Comparison of ENCODE assay signal across 17 cellular contexts in genomic region chr14:76987956-76988520, GRCh38.
"Had no signal": no experiment of that assay in that cellular context is flagged by ENCODE, and none has a peak within 500 bp of the region (broad histone marks: within the 10 kb centered on the region; RNA-seq: fewer than 3 reads in every experiment).

No MANE protein-coding gene starts in this region.

- H3K9me3 ChIP-seq: heart left ventricle, left lung, neutrophil had no signal

- H3K4me3 Mint-ChIP-seq: activated CD4-positive, alpha-beta T cell treated with anti-CD3 and anti-CD28 coated beads for 36 hours; activated CD8-positive, alpha-beta T cell treated with anti-CD3 and anti-CD28 coated beads, Interleukin-2, amount 10 ng/mL, durations not matched to agents 7 days and 5 days; stimulated activated memory B cell treated with anti-CD40 and anti-IgM and Interleukin-4, amounts not matched to agents 10 μg/mL and 1 μg/mL and 100 μg/mL, for 72 hours; type B pancreatic cell had no signal

- H3K9me3 Mint-ChIP-seq: type B pancreatic cell had no signal

- H3K27me3 ChIP-seq: heart left ventricle, left lung, neutrophil had no signal

- H3K4me3 ChIP-seq: coronary artery, heart left ventricle, left lung had no signal

- H3K27me3 Mint-ChIP-seq: activated CD4-positive, alpha-beta T cell treated with anti-CD3 and anti-CD28 coated beads for 36 hours; stimulated activated memory B cell treated with anti-CD40 and anti-IgM and Interleukin-4, amounts not matched to agents 10 μg/mL and 1 μg/mL and 100 μg/mL, for 72 hours; type B pancreatic cell had no signal

- H3K27ac ChIP-seq: coronary artery, heart left ventricle, left lung, neutrophil had no signal

- H3K36me3 ChIP-seq: heart left ventricle, left lung, neutrophil had no signal

- DNase-seq: activated CD4-positive, alpha-beta T cell treated with anti-CD3 and anti-CD28 coated beads for 36 hours; activated CD8-positive, alpha-beta memory T cell treated with anti-CD3 and anti-CD28 coated beads, Interleukin-2, amount 50 U/mL, for 48 hours; activated CD8-positive, alpha-beta T cell treated with anti-CD3 and anti-CD28 coated beads, Interleukin-2, amount 10 ng/mL, durations not matched to agents 7 days and 5 days; activated naive CD4-positive, alpha-beta T cell treated with Interleukin-2 at 50 U/mL for 16 hours; central memory CD4-positive, alpha-beta T cell; effector CD4-positive, alpha-beta T cell; foreskin melanocyte; heart left ventricle; left lung; right cardiac atrium; small intestine; T1000 had no signal

- H3K27ac Mint-ChIP-seq: activated CD4-positive, alpha-beta T cell treated with anti-CD3 and anti-CD28 coated beads for 36 hours; activated CD8-positive, alpha-beta T cell treated with anti-CD3 and anti-CD28 coated beads, Interleukin-2, amount 10 ng/mL, durations not matched to agents 7 days and 5 days; stimulated activated memory B cell treated with anti-CD40 and anti-IgM and Interleukin-4, amounts not matched to agents 10 μg/mL and 1 μg/mL and 100 μg/mL, for 72 hours; type B pancreatic cell had no signal

- ATAC-seq: activated CD4-positive, alpha-beta T cell treated with anti-CD3 and anti-CD28 coated beads for 36 hours; activated CD8-positive, alpha-beta T cell treated with anti-CD3 and anti-CD28 coated beads, Interleukin-2, amount 10 ng/mL, durations not matched to agents 7 days and 5 days; heart left ventricle; left lung; right cardiac atrium; stimulated activated memory B cell treated with anti-CD40 and anti-IgM and Interleukin-4, amounts not matched to agents 10 μg/mL and 1 μg/mL and 100 μg/mL, for 72 hours had no signal

- FAIRE-seq: keratinocyte, small intestine had no signal

- H3K36me3 Mint-ChIP-seq: stimulated activated memory B cell treated with anti-CD40 and anti-IgM and Interleukin-4, amounts not matched to agents 10 μg/mL and 1 μg/mL and 100 μg/mL, for 72 hours; type B pancreatic cell had no signal

- H3K4me1 ChIP-seq: left lung had no signal
